Comparison of ENCODE assay signal across 20 cellular contexts in the genomic region with DNA sequence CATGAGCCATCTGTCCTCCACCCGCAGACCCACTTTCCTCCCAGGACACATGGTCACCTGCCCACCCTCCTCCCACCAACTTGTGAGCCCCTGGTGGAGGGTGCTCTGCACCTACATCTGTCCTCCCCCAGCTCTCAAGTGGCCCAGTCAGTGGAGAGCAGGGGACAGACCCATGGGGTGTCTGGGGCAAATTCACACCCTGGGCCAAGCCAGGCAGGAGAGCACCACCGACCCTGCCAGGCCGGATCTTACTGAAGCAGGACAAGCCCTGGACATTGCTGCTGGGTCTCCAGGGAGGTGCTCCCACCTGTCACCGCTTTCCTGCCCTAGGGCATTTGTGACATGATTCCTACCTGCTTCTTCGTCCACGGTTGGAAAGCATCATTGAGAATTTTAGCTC.
"Had no signal": no experiment of that assay in that cellular context is flagged by ENCODE, and none has a peak within 500 bp of the region (broad histone marks: within the 10 kb centered on the region; RNA-seq: fewer than 3 reads in every experiment).

No MANE protein-coding gene starts in this region.

- H3K4me1 ChIP-seq: esophagus muscularis mucosa, foreskin keratinocyte, gastroesophageal sphincter, heart left ventricle, left lung, lower lobe of right lung had no signal

- ATAC-seq: foreskin keratinocyte, gastroesophageal sphincter, heart left ventricle, left cardiac atrium, left lung, left ventricle myocardium superior, lower lobe of right lung, mucosa of descending colon had no signal

- H3K4me2 ChIP-seq: hepatocyte had no signal

- H3K27ac Mint-ChIP-seq: immature natural killer cell, mesothelial cell of epicardium had no signal

- DNase-seq: dermis blood vessel endothelial cell; dorsolateral prefrontal cortex; effector CD4-positive, alpha-beta T cell; effector memory CD4-positive, alpha-beta T cell; foreskin keratinocyte; heart left ventricle; hypothalamus; immature natural killer cell; islet precursor cell; left cardiac atrium; left lung; left ventricle myocardium superior; lower lobe of right lung; mesenchymal stem cell; mucosa of descending colon had no signal

- H3K36me3 ChIP-seq: esophagus muscularis mucosa, gastroesophageal sphincter, heart left ventricle, left lung, lower lobe of right lung had no signal

- H3K27ac ChIP-seq: coronary artery, dorsolateral prefrontal cortex, esophagus muscularis mucosa, foreskin keratinocyte, gastroesophageal sphincter, heart left ventricle, hepatocyte, left lung, lower lobe of right lung had no signal

- H3K79me2 ChIP-seq: hepatocyte had no signal

- H2AFZ ChIP-seq: hepatocyte had no signal

- H3K4me1 Mint-ChIP-seq: immature natural killer cell, mesothelial cell of epicardium had no signal

- H3K4me3 ChIP-seq: coronary artery, dorsolateral prefrontal cortex, esophagus muscularis mucosa, gastroesophageal sphincter, heart left ventricle, hepatocyte, left lung, lower lobe of right lung, mucosa of descending colon had no signal

- H3K27me3 ChIP-seq: foreskin keratinocyte, heart left ventricle, hepatocyte, left lung had no signal

- H3K4me3 Mint-ChIP-seq: immature natural killer cell, mesothelial cell of epicardium had no signal
